ENCODE assay signal across 15 cellular contexts in genomic region chr1:65564493-65564892, GRCh38.
DNase-seq lines count a peak whose midpoint lies in the region; ATAC-seq and TF ChIP-seq lines count a peak whose summit lies in the region.
"Had no signal": no experiment of that assay in that cellular context is flagged by ENCODE, and none has a peak within 500 bp of the region (broad histone marks: within the 10 kb centered on the region; RNA-seq: fewer than 3 reads in every experiment).

No MANE protein-coding gene starts in this region.

- H3K79me2 ChIP-seq in smooth muscle cell (ENCODE audit: low read depth) = no peaks in the 10 kb centered on the region

- intact Hi-C loops in left ventricle myocardium superior (cut with micrococcal nuclease) = no loop called here

- H3K9me3 ChIP-seq in iPS-20b (ENCODE audit: insufficient read depth, low read depth, low read length) (no peaks in the 10 kb centered on the region), smooth muscle cell (replicated peaks; ENCODE audit: low read depth) (no peaks in the 10 kb centered on the region)

- no peaks in the 10 kb centered on the region for H3F3A ChIP-seq in smooth muscle cell (ENCODE audit: low read depth)

- H2AFZ ChIP-seq in smooth muscle cell (ENCODE audit: low read depth) = no peak overlapping the region

- peaks cover 2% of the 10 kb centered on the region for H3K9me3 Mint-ChIP-seq in stimulated activated effector memory CD8-positive, alpha-beta T cell treated with anti-CD3 and anti-CD28 coated beads, Interleukin-12 subunit alpha, Interleukin-12 subunit beta, amount 100 ng/mL, for 72 hours

- H3K4me3 ChIP-seq in iPS-20b (ENCODE audit: low read length) = peak overlapping the region; percentile 11
- no peak overlapping the region for H3K4me3 ChIP-seq in smooth muscle cell

- POLR2A ChIA-PET in HEK293T (lab: Yijun Ruan, JAX) = no interaction called here

- TF ChIP-seq CTCF in smooth muscle cell (IDR thresholded peaks at IDR 0.05; ENCODE audit: borderline replicate concordance, insufficient read depth, poor library complexity, severe bottlenecking) = no peak

- 14% methylated on average over 6 of the region's 7 CpGs for WGBS in smooth muscle cell (ENCODE audit: low lambda C conversion rate)

- DNase-seq in HEK293T (ENCODE audit: extremely low spot score) = peak; percentile 31
- DNase-seq in NCI-H2227 treated with DMSO at 0.1 percent for 48 hours (lab: John Stamatoyannopoulos, UW) = peak; percentile 21
- DNase-seq in smooth muscle cell (lab: John Stamatoyannopoulos, UW; ENCODE audit: unreplicated experiment) = no peak
- no peak for DNase-seq in stimulated activated effector memory CD8-positive, alpha-beta T cell treated with anti-CD3 and anti-CD28 coated beads, Interleukin-12 subunit alpha, Interleukin-12 subunit beta, amount 100 ng/mL, for 72 hours (ENCODE audit: low spot score in 2 of 2)
- no peak for DNase-seq in left ventricle myocardium superior
- DNase-seq: CD4-positive, alpha-beta memory T cell; DMS79 treated with DMSO at 0.1 percent for 48 hours; NCI-H1436; NCI-H2081 treated with DMSO at 0.1 percent for 48 hours; NCI-H226; NCI-H774; SIG-M5 had no signal

- H3K4me1 ChIP-seq in iPS-20b (ENCODE audit: insufficient read depth, low read length) = no peaks in the 10 kb centered on the region
- H3K4me1 ChIP-seq in smooth muscle cell (ENCODE audit: low read depth) = no peaks in the 10 kb centered on the region

- H3K27ac ChIP-seq in iPS-20b (ENCODE audit: low read length) (no peak overlapping the region), smooth muscle cell (ENCODE audit: low read depth) (no peak overlapping the region)

- ATAC-seq in HG03159 (IDR thresholded peaks at IDR 0.05; ENCODE audit: unreplicated experiment) = no peak
- no peak for ATAC-seq in stimulated activated effector memory CD8-positive, alpha-beta T cell treated with anti-CD3 and anti-CD28 coated beads, Interleukin-12 subunit alpha, Interleukin-12 subunit beta, amount 100 ng/mL, for 72 hours
- no peak for ATAC-seq in left ventricle myocardium superior

- H3K36me3 ChIP-seq in iPS-20b (ENCODE audit: insufficient read depth, low read depth, low read length) = no peaks in the 10 kb centered on the region
- H3K36me3 ChIP-seq in smooth muscle cell (ENCODE audit: low read depth) = peaks cover 6% of the 10 kb centered on the region

- H3K4me3 Mint-ChIP-seq in stimulated activated effector memory CD8-positive, alpha-beta T cell treated with anti-CD3 and anti-CD28 coated beads, Interleukin-12 subunit alpha, Interleukin-12 subunit beta, amount 100 ng/mL, for 72 hours = no peak overlapping the region
- H3K4me3 Mint-ChIP-seq: B cell; CD4-positive, alpha-beta memory T cell had no signal

- CTCF ChIA-PET in HEK293T (lab: Yijun Ruan, JAX) = no interaction called here

- H4K20me1 ChIP-seq in smooth muscle cell (ENCODE audit: low read depth) = no peaks in the 10 kb centered on the region

- H3K9ac ChIP-seq in iPS-20b (ENCODE audit: low read depth, low read length) (no peak overlapping the region), smooth muscle cell (ENCODE audit: low read depth) (no peak overlapping the region)

- H3K27ac Mint-ChIP-seq in stimulated activated effector memory CD8-positive, alpha-beta T cell treated with anti-CD3 and anti-CD28 coated beads, Interleukin-12 subunit alpha, Interleukin-12 subunit beta, amount 100 ng/mL, for 72 hours = no peak overlapping the region
- H3K27ac Mint-ChIP-seq: B cell; CD4-positive, alpha-beta memory T cell had no signal

- peak overlapping the region; percentile 39 for H3K4me2 ChIP-seq in smooth muscle cell

- no peaks in the 10 kb centered on the region for H3K36me3 Mint-ChIP-seq in stimulated activated effector memory CD8-positive, alpha-beta T cell treated with anti-CD3 and anti-CD28 coated beads, Interleukin-12 subunit alpha, Interleukin-12 subunit beta, amount 100 ng/mL, for 72 hours

- H3K27me3 ChIP-seq in iPS-20b (ENCODE audit: insufficient read depth, low read length) (no peaks in the 10 kb centered on the region), smooth muscle cell (ENCODE audit: low read depth) (no peaks in the 10 kb centered on the region)

- no peaks in the 10 kb centered on the region for H3K4me1 Mint-ChIP-seq in stimulated activated effector memory CD8-positive, alpha-beta T cell treated with anti-CD3 and anti-CD28 coated beads, Interleukin-12 subunit alpha, Interleukin-12 subunit beta, amount 100 ng/mL, for 72 hours
- H3K4me1 Mint-ChIP-seq: B cell; CD4-positive, alpha-beta memory T cell had no signal

TF ChIP-seq in HEK293T, 16 proteins besides CTCF, POLR2A, EP300 and RAD21:
- TF ChIP-seq ZNF384 (IDR thresholded peaks at IDR 0.05) (no peak), FOXM1 (IDR thresholded peaks at IDR 0.05; ENCODE audit: borderline replicate concordance) (no peak), LEF1 (IDR thresholded peaks at IDR 0.05; ENCODE audit: borderline replicate concordance) (no peak), L3MBTL2 (conservative IDR thresholded peaks at IDR 0.05) (no peak), CTBP1 (IDR thresholded peaks at IDR 0.05; ENCODE audit: borderline replicate concordance) (no peak), TARDBP (IDR thresholded peaks at IDR 0.05) (no peak)

Comparison
In these comparisons a context has a peak if more than half of its experiments do, and no peak if none do; other contexts are left out.
1. DNase-seq: peak in HEK293T (single experiment) and NCI-H2227 treated with DMSO at 0.1 percent for 48 hours (single experiment); none in smooth muscle cell (single experiment), stimulated activated effector memory CD8-positive, alpha-beta T cell treated with anti-CD3 and anti-CD28 coated beads, Interleukin-12 subunit alpha, Interleukin-12 subunit beta, amount 100 ng/mL, for 72 hours (0 of 2) and left ventricle myocardium superior (single experiment).